In the genomic region with DNA sequence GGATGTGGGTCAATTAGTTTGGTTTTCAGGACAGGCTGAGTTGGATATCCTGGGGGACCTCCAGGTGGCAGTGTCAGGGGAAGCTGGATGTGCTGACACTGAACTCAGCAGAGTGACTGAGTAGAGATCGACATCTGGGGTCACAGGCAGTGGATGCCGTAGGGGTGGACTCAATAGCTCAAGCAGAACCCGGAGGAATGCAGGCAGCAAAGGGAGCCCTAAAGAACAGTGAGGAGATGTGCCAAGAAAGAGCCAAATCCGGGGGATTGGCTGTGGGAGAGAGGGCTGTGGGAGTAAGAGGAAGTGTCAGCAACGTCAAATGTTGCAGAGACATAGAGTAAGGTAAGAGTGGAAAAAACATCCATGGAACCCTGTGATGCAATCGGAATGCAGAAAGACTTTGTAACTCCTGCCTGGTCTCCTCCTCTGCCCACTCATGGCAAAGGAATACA, we compare ENCODE assay signal across 14 cellular contexts. TPM values are rescaled to one million over a fixed set of nuclear protein-coding genes. Genes with fewer than 3 reads are reported as not detected.
DNase-seq lines count a peak whose midpoint lies in the region; ATAC-seq and TF ChIP-seq lines count a peak whose summit lies in the region.
"Had no signal": no experiment of that assay in that cellular context is flagged by ENCODE, and none has a peak within 500 bp of the region (broad histone marks: within the 10 kb centered on the region; RNA-seq: fewer than 3 reads in every experiment).

No MANE protein-coding gene starts in this region.

- TF ChIP-seq POLR2A in upper lobe of left lung (IDR thresholded peaks at IDR 0.05): peak in 1 of 4 donors; percentile 26
- TF ChIP-seq POLR2A in adrenal gland (IDR thresholded peaks at IDR 0.05): no peak

- no peak for TF ChIP-seq CTCF in heart right ventricle (IDR thresholded peaks at IDR 0.05)
- TF ChIP-seq CTCF in right atrium auricular region (IDR thresholded peaks at IDR 0.05): no peak
- peak; percentile 7 for TF ChIP-seq CTCF in fibroblast of pulmonary artery (IDR thresholded peaks at IDR 0.05; ENCODE audit: low read length, missing control alignments)
- TF ChIP-seq CTCF in upper lobe of left lung (IDR thresholded peaks at IDR 0.05): no peak
- TF ChIP-seq CTCF in adrenal gland (IDR thresholded peaks at IDR 0.05): no peak

- ATAC-seq in heart right ventricle (peak in 6 of 8 donors; percentile 11 to 46 (median 30)), upper lobe of left lung (ENCODE audit: low FRiP score in 2 of 2) (peak; percentile 41 to 52), GM19455 (IDR thresholded peaks at IDR 0.05; ENCODE audit: unreplicated experiment) (no peak)

- H3K4me3 ChIP-seq in heart right ventricle (no peak overlapping the region), right atrium auricular region (no peak overlapping the region), fibroblast of pulmonary artery (replicated peaks; ENCODE audit: low read depth, low read length) (no peak overlapping the region), upper lobe of left lung (no peak overlapping the region), adrenal gland (no peak overlapping the region)
- H3K4me3 ChIP-seq: colonic mucosa, sigmoid colon had no signal

- DNase-seq in heart right ventricle: no peak
- no peak for DNase-seq in right atrium auricular region (ENCODE audit: low spot score)
- peak; percentile 50 for DNase-seq in OCI-M1 (lab: John Stamatoyannopoulos, UW)
- peak; percentile 92 for DNase-seq in fibroblast of pulmonary artery (ENCODE audit: low read depth)
- peak in 1 of 2 donors; percentile 37 for DNase-seq in upper lobe of left lung
- DNase-seq in adrenal gland: no peak
- no peak for DNase-seq in NCI-H524 (lab: John Stamatoyannopoulos, UW)
- DNase-seq: colonic mucosa, mesenchymal stem cell, SHP77 treated with DMSO at 0.1 percent for 48 hours, sigmoid colon had no signal

- peaks cover 0 to 55% (median 0%) of the 10 kb centered on the region in 9 donors for H3K4me1 ChIP-seq in heart right ventricle
- peaks cover 0 to 4% of the 10 kb centered on the region in 2 donors for H3K4me1 ChIP-seq in right atrium auricular region
- peaks cover 30 to 63% (median 53%) of the 10 kb centered on the region in 4 donors for H3K4me1 ChIP-seq in upper lobe of left lung
- no peaks in the 10 kb centered on the region for H3K4me1 ChIP-seq in adrenal gland (replicated peaks in 1 of 2)
- H3K4me1 ChIP-seq: colonic mucosa, sigmoid colon had no signal

- H3K27ac ChIP-seq in heart right ventricle (peak overlapping the region in 1 of 10 donors; percentile 62), right atrium auricular region (no peak overlapping the region), upper lobe of left lung (peak overlapping the region in 2 of 4 donors; percentile 54 to 66), adrenal gland (no peak overlapping the region)
- H3K27ac ChIP-seq: colonic mucosa, sigmoid colon had no signal

- H3K36me3 ChIP-seq in heart right ventricle (no peaks in the 10 kb centered on the region), right atrium auricular region (no peaks in the 10 kb centered on the region), upper lobe of left lung (no peaks in the 10 kb centered on the region), adrenal gland (replicated peaks in 1 of 2) (no peaks in the 10 kb centered on the region)
- H3K36me3 ChIP-seq: colonic mucosa, sigmoid colon had no signal

- 52 to 66% methylated on average over 6 of the region's 6 CpGs for WGBS in heart right ventricle, 2 donors
- WGBS in upper lobe of left lung, 2 donors: 55 to 66% methylated on average over 6 of the region's 6 CpGs
- WGBS in adrenal gland, 4 donors: 69 to 77% (median 72%) methylated on average over 6 of the region's 6 CpGs

- no peaks in the 10 kb centered on the region for H3K9me3 ChIP-seq in heart right ventricle
- H3K9me3 ChIP-seq in right atrium auricular region: no peaks in the 10 kb centered on the region
- no peaks in the 10 kb centered on the region for H3K9me3 ChIP-seq in upper lobe of left lung
- H3K9me3 ChIP-seq in adrenal gland (replicated peaks in 1 of 3): no peaks in the 10 kb centered on the region
- H3K9me3 ChIP-seq: colonic mucosa, sigmoid colon had no signal

- TF ChIP-seq EP300 in upper lobe of left lung (IDR thresholded peaks at IDR 0.05): no peak

- intact Hi-C loops in heart right ventricle (cut with DNase I): no loop called here
- intact Hi-C loops in adrenal gland (cut with DNase I): no loop called here

- H3K27me3 ChIP-seq in heart right ventricle (no peaks in the 10 kb centered on the region), right atrium auricular region (no peaks in the 10 kb centered on the region), upper lobe of left lung (no peaks in the 10 kb centered on the region), adrenal gland (peaks cover 4% of the 10 kb centered on the region)
- H3K27me3 ChIP-seq: colonic mucosa, sigmoid colon had no signal

RNA-seq across cellular contexts. Expression of a gene that starts 11.8 kb away (rescaled TPM):
- total RNA-seq in heart right ventricle (1 to 10 TPM; 1.0 to 5.4 (median 1.7) TPM), right atrium auricular region (1 to 10 TPM in 1 of 2 donors, under 1 TPM in 1; 0.89 to 4.2 TPM), upper lobe of left lung (10 to 100 TPM in 4 of 6 donors, 1 to 10 TPM in 2; 4.2 to 25.5 (median 13.7) TPM), adrenal gland (1 to 10 TPM in 7 of 8 donors, under 1 TPM in 1; 0.60 to 2.5 (median 1.9) TPM)
- polyA plus RNA-seq in heart right ventricle (1 to 10 TPM; 1.8 to 1.9 TPM), adrenal gland (1 to 10 TPM; 1.1 to 6.8 (median 1.8) TPM)

RNA-seq across cellular contexts. Expression of a gene that starts 24.5 kb away (rescaled TPM):
- total RNA-seq in heart right ventricle (1 to 10 TPM in 2 of 10 donors, under 1 TPM in 8; 0.17 to 7.2 (median 0.38) TPM), right atrium auricular region (1 to 10 TPM in 1 of 2 donors, not detected in 1; 1.1 TPM), upper lobe of left lung (1 to 10 TPM in 5 of 6 donors, under 1 TPM in 1; 0.33 to 8.6 (median 3.1) TPM), adrenal gland (1 to 10 TPM in 3 of 8 donors, under 1 TPM in 5; 0.30 to 3.7 (median 0.75) TPM)
- polyA plus RNA-seq in heart right ventricle (under 1 TPM; 0.28 to 0.37 TPM), adrenal gland (1 to 10 TPM in 2 of 3 donors, under 1 TPM in 1; 0.91 to 2.5 (median 1.6) TPM)
- total RNA-seq: glomerular endothelial cell, HT1080 had no signal

RNA-seq across cellular contexts. Expression of a gene that starts 41.3 kb away (rescaled TPM):
- total RNA-seq in heart right ventricle (1 to 10 TPM in 2 of 10 donors, under 1 TPM in 8; 0.21 to 8.7 (median 0.67) TPM), right atrium auricular region (1 to 10 TPM in 1 of 2 donors, under 1 TPM in 1; 0.33 to 2.1 TPM), upper lobe of left lung (10 to 100 TPM in 1 of 6 donors, 1 to 10 TPM in 5; 2.1 to 27.8 (median 6.6) TPM), adrenal gland (1 to 10 TPM in 4 of 8 donors, under 1 TPM in 4; 0.30 to 5.6 (median 1.0) TPM)
- polyA plus RNA-seq in heart right ventricle (under 1 TPM; 0.15 to 0.49 TPM), adrenal gland (1 to 10 TPM in 1 of 3 donors, under 1 TPM in 2; 0.57 to 1.6 (median 0.64) TPM)
- total RNA-seq: glomerular endothelial cell, HT1080 had no signal

Comparison
In these comparisons a context has a peak if more than half of its experiments do, and no peak if none do; other contexts are left out.
1. DNase-seq: peak in OCI-M1 (single experiment) and fibroblast of pulmonary artery (single experiment); none in heart right ventricle (0 of 2), right atrium auricular region (single experiment), adrenal gland (0 of 7) and NCI-H524 (0 of 2).